In genomic region chr2:17163628-17164027, GRCh38 we compare ENCODE assay signal across 32 cellular contexts.
"Had no signal": no experiment of that assay in that cellular context is flagged by ENCODE, and none has a peak within 500 bp of the region (broad histone marks: within the 10 kb centered on the region; RNA-seq: fewer than 3 reads in every experiment).

No MANE protein-coding gene starts in this region.

- ATAC-seq: activated naive CD4-positive, alpha-beta T cell treated with anti-CD3 and anti-CD28 coated beads, Interleukin-2, amount 50 U/mL, for 72 hours; activated T-cell treated with anti-CD3 and anti-CD28 coated beads, Interleukin-2, amount 50 U/mL, for 72 hours; esophagus mucosa; heart left ventricle; WTC11 had no signal

- H3K27ac ChIP-seq: ascending aorta, breast epithelium, cardiac muscle cell, coronary artery, dorsolateral prefrontal cortex, heart left ventricle, VCaP had no signal

- H3K36me3 ChIP-seq: ascending aorta, breast epithelium, cardiac muscle cell, heart left ventricle had no signal

- H3K9me3 ChIP-seq: ascending aorta, breast epithelium, heart left ventricle had no signal

- H3K27me3 ChIP-seq: ascending aorta, breast epithelium, cardiac muscle cell, heart left ventricle had no signal

- FAIRE-seq: frontal cortex, TTC549 had no signal

- H3K4me1 ChIP-seq: ascending aorta, breast epithelium, heart left ventricle had no signal

- DNase-seq: activated CD4-positive, alpha-beta memory T cell treated with anti-CD3 and anti-CD28 coated beads, Interleukin-2, amount 10 ng/mL, durations not matched to agents 7 days and 5 days; activated CD4-positive, alpha-beta T cell treated with anti-CD3 and anti-CD28 coated beads for 1 hour; activated CD4-positive, alpha-beta T cell treated with anti-CD3 and anti-CD28 coated beads for 4 hours; activated CD4-positive, alpha-beta T cell treated with anti-CD3 and anti-CD28 coated beads, Interleukin-2, amount 10 ng/mL, durations not matched to agents 7 days and 5 days; activated CD4-positive, alpha-beta T cell treated with anti-CD3 and anti-CD28 coated beads, Interleukin-2, amount 50 U/mL, for 4 hours; activated CD8-positive, alpha-beta memory T cell treated with anti-CD3 and anti-CD28 coated beads, Interleukin-2, amount 50 U/mL, for 48 hours; activated gamma-delta T cell; activated naive CD4-positive, alpha-beta T cell; activated naive CD4-positive, alpha-beta T cell treated with anti-CD3 and anti-CD28 coated beads, Interleukin-2, amount 10 ng/mL, durations not matched to agents 7 days and 5 days; activated naive CD8-positive, alpha-beta T cell treated with anti-CD3 and anti-CD28 coated beads, Interleukin-2, amount 10 ng/mL, durations not matched to agents 7 days and 5 days; activated T-cell treated with anti-CD3 and anti-CD28 coated beads for 4 hours; activated T-cell treated with anti-CD3 and anti-CD28 coated beads, Interleukin-2, amount 50 U/mL, for 24 hours; activated T-cell treated with anti-CD3 and anti-CD28 coated beads, Interleukin-2, amount 50 U/mL, for 72 hours; central memory CD4-positive, alpha-beta T cell; cerebellar nuclear complex; dorsolateral prefrontal cortex; effector memory CD4-positive, alpha-beta T cell; endodermal cell; foreskin fibroblast; glutamatergic neuron; heart left ventricle; T-helper 2 cell had no signal

- H3K4me3 ChIP-seq: ascending aorta, breast epithelium, cardiac muscle cell, coronary artery, dorsolateral prefrontal cortex, heart left ventricle had no signal
